Comparison of ENCODE assay signal across 1 cellular context in genomic region chr3:195226900-195227447, GRCh38.
TF ChIP-seq lines count a peak whose summit lies in the region.

No MANE protein-coding gene starts in this region.

TF ChIP-seq in WTC11, 78 proteins besides CTCF, POLR2A, EP300 and RAD21 (continued from another document):
- TF ChIP-seq STAT6 (CRISPR knock-in tag; conservative IDR thresholded peaks at IDR 0.05; ENCODE audit: low read depth) = no peak
- no peak for TF ChIP-seq OVOL2 (CRISPR knock-in tag; IDR thresholded peaks at IDR 0.05; ENCODE audit: borderline replicate concordance)
- TF ChIP-seq FOXP1 (CRISPR knock-in tag; IDR thresholded peaks at IDR 0.05; ENCODE audit: borderline replicate concordance) = no peak
- no peak for TF ChIP-seq ZNF263 (CRISPR knock-in tag; IDR thresholded peaks at IDR 0.05; ENCODE audit: low read depth)
- TF ChIP-seq ZBTB21 (CRISPR knock-in tag; IDR thresholded peaks at IDR 0.05; ENCODE audit: borderline replicate concordance) = no peak
- TF ChIP-seq RORB (CRISPR knock-in tag; IDR thresholded peaks at IDR 0.05) = no peak
